ENCODE assay signal across 22 cellular contexts in genomic region chr6:112660626-112661025, GRCh38.
DNase-seq lines count a peak whose midpoint lies in the region; ATAC-seq, FAIRE-seq and TF ChIP-seq lines count a peak whose summit lies in the region.
"Had no signal": no experiment of that assay in that cellular context is flagged by ENCODE, and none has a peak within 500 bp of the region (broad histone marks: within the 10 kb centered on the region; RNA-seq: fewer than 3 reads in every experiment).

No MANE protein-coding gene starts in this region.

- no peak overlapping the region for H2BK120ac ChIP-seq in H1 (replicated peaks; ENCODE audit: low read depth, low read length)
- H2BK120ac ChIP-seq in mesendoderm (ENCODE audit: low read depth, low read length), result no peak overlapping the region
- H2BK120ac ChIP-seq in trophoblast cell (ENCODE audit: insufficient read depth, low read length, poor library complexity), result no peak overlapping the region

- no peaks in the 10 kb centered on the region for H3K23me2 ChIP-seq in H1 (ENCODE audit: low read depth, low read length)

- no peaks in the 10 kb centered on the region for H3K27me3 ChIP-seq in H1 (replicated peaks in 1 of 4; ENCODE audit: control insufficient read depth in 3 of 4, extremely low read depth in 1 of 4, insufficient read depth in 3 of 4, low read length in 3 of 4)
- H3K27me3 ChIP-seq in mesendoderm (ENCODE audit: insufficient read depth, low read length, poor library complexity), result no peaks in the 10 kb centered on the region
- H3K27me3 ChIP-seq in trophoblast cell (ENCODE audit: insufficient read depth, low read length), result no peaks in the 10 kb centered on the region
- H3K27me3 ChIP-seq: BE2C; BLaER1 treated with 17β-estradiol and CSF1 and Interleukin-3, amounts not matched to agents 10 nM and 100 nM had no signal

- H2BK20ac ChIP-seq in H1 (ENCODE audit: low read length), result no peak overlapping the region

- no peak overlapping the region for H4K91ac ChIP-seq in H1 (replicated peaks; ENCODE audit: insufficient read length, low read length)
- H4K91ac ChIP-seq in trophoblast cell (ENCODE audit: low read depth, low read length), result no peak overlapping the region

- no peak overlapping the region for H3K4ac ChIP-seq in H1 (replicated peaks; ENCODE audit: insufficient read length, low read depth, low read length)
- no peak overlapping the region for H3K4ac ChIP-seq in mesendoderm (ENCODE audit: low read depth, low read length)
- no peak overlapping the region for H3K4ac ChIP-seq in trophoblast cell (ENCODE audit: low read depth, low read length)

- no peaks in the 10 kb centered on the region for H4K20me1 ChIP-seq in H1 (replicated peaks in 1 of 2; ENCODE audit: control insufficient read depth in 1 of 2, insufficient read depth in 2 of 2, low read length in 2 of 2)
- H4K20me1 ChIP-seq: BLaER1 treated with 17β-estradiol and CSF1 and Interleukin-3, amounts not matched to agents 10 nM and 100 nM had no signal

- TF ChIP-seq POLR2A in H1 (IDR thresholded peaks at IDR 0.05; ENCODE audit: control extremely low read depth in 1 of 2, low read depth in 2 of 2, low read length in 2 of 2), result no peak

- WGBS in H1 (ENCODE audit: extremely low coverage in 1 of 2, insufficient coverage in 1 of 2, insufficient read length in 1 of 2, insufficient replicate concordance in 2 of 2, low coverage in 1 of 2, low lambda C conversion rate in 2 of 2, missing lambda C conversion rate in 1 of 2), 2 experiments, result 93% methylated on average over 2 of the region's 2 CpGs; no CpG with 5 or more reads in 1 of the 2 experiments
- WGBS in mesendoderm (ENCODE audit: extremely low coverage, insufficient coverage, low lambda C conversion rate), result no CpG with 5 or more reads among the region's 2 CpGs
- WGBS in trophoblast cell (ENCODE audit: extremely low coverage, insufficient coverage, insufficient read length), result no CpG with 5 or more reads among the region's 2 CpGs

- FAIRE-seq in H1 (lab: Jason Lieb, UNC), result no peak
- FAIRE-seq: A549, GM12892 had no signal

- TF ChIP-seq CTCF in HEK293 (tag by site-specific recombination; IDR thresholded peaks at IDR 0.05) (no peak), H1 (IDR thresholded peaks at IDR 0.05; ENCODE audit: control extremely low read depth in 1 of 3, insufficient read depth in 1 of 3, low read depth in 1 of 3, low read length in 3 of 3) (no peak)

- no peaks in the 10 kb centered on the region for H3K36me3 ChIP-seq in HEK293 (ENCODE audit: control insufficient read depth in 2 of 2, insufficient read depth in 1 of 2, low read length in 2 of 2)
- H3K36me3 ChIP-seq in H1 (ENCODE audit: control insufficient read depth in 2 of 4, insufficient read depth in 4 of 4, low read length in 3 of 4), result no peaks in the 10 kb centered on the region
- H3K36me3 ChIP-seq in mesendoderm (ENCODE audit: control insufficient read depth, insufficient read depth, low read length), result no peaks in the 10 kb centered on the region
- no peaks in the 10 kb centered on the region for H3K36me3 ChIP-seq in trophoblast cell (ENCODE audit: control insufficient read depth in 1 of 2, insufficient read depth in 2 of 2, low read length in 2 of 2)
- H3K36me3 ChIP-seq: BE2C; BLaER1 treated with 17β-estradiol and CSF1 and Interleukin-3, amounts not matched to agents 10 nM and 100 nM had no signal

- CTCF ChIA-PET in HEK293 (lab: Yijun Ruan, JAX) (no interaction called here), H1 (lab: Charles Lee; ENCODE audit: partially characterized antibody) (no interaction called here)

- no peak overlapping the region for H4K12ac ChIP-seq in trophoblast cell (ENCODE audit: low read depth, low read length)

- H3K4me2 ChIP-seq in H1 (ENCODE audit: insufficient read depth in 1 of 2, low read depth in 2 of 2, low read length in 2 of 2), result no peak overlapping the region
- no peak overlapping the region for H3K4me2 ChIP-seq in mesendoderm (ENCODE audit: low read length)
- H3K4me2 ChIP-seq in trophoblast cell (ENCODE audit: low read length), result no peak overlapping the region
- H3K4me2 ChIP-seq: A549; BLaER1 treated with 17β-estradiol and CSF1 and Interleukin-3, amounts not matched to agents 10 nM and 100 nM had no signal

- H2BK5ac ChIP-seq in H1 (ENCODE audit: low read depth, low read length) (no peak overlapping the region), mesendoderm (ENCODE audit: low read length) (no peak overlapping the region), trophoblast cell (ENCODE audit: low read depth, low read length, poor library complexity) (no peak overlapping the region)

- H3K23ac ChIP-seq in H1 (ENCODE audit: insufficient read length) (no peak overlapping the region), mesendoderm (ENCODE audit: low read length) (no peak overlapping the region), trophoblast cell (ENCODE audit: low read length) (no peak overlapping the region)

- POLR2A ChIA-PET in HEK293 (lab: Yijun Ruan, JAX), result no interaction called here
- POLR2A ChIA-PET in H1 (lab: Charles Lee; ENCODE audit: partially characterized antibody), result no interaction called here

- H3K9me3 ChIP-seq in HEK293 (ENCODE audit: control insufficient read depth, insufficient read depth, low read depth, low read length), result no peaks in the 10 kb centered on the region
- no peaks in the 10 kb centered on the region for H3K9me3 ChIP-seq in H1 (ENCODE audit: insufficient read depth in 2 of 2, low read depth in 1 of 2, low read length in 1 of 2)
- no peaks in the 10 kb centered on the region for H3K9me3 ChIP-seq in trophoblast cell (ENCODE audit: insufficient read depth, low read depth, low read length)
- H3K9me3 ChIP-seq: A549; BE2C; BLaER1 treated with 17β-estradiol and CSF1 and Interleukin-3, amounts not matched to agents 10 nM and 100 nM had no signal

- H3K79me2 ChIP-seq in H1 (ENCODE audit: control insufficient read depth in 1 of 2, insufficient read depth in 2 of 2, low read length in 2 of 2), result no peaks in the 10 kb centered on the region
- no peaks in the 10 kb centered on the region for H3K79me2 ChIP-seq in mesendoderm (ENCODE audit: control insufficient read depth, insufficient read depth, low read length)
- H3K79me2 ChIP-seq in trophoblast cell (ENCODE audit: control insufficient read depth, insufficient read depth, low read length, poor library complexity), result no peaks in the 10 kb centered on the region

- no peak overlapping the region for H3K18ac ChIP-seq in H1 (ENCODE audit: extremely low read depth, low read length)
- H3K18ac ChIP-seq in mesendoderm (ENCODE audit: low read length), result no peak overlapping the region
- H3K18ac ChIP-seq in trophoblast cell (ENCODE audit: low read length), result no peak overlapping the region

- no peak overlapping the region for H4K8ac ChIP-seq in H1 (ENCODE audit: extremely low read depth, insufficient read depth, low read length)
- no peak overlapping the region for H4K8ac ChIP-seq in mesendoderm (ENCODE audit: low read depth, low read length)
- no peak overlapping the region for H4K8ac ChIP-seq in trophoblast cell (ENCODE audit: low read depth, low read length)

- TF ChIP-seq RAD21 in H1 (IDR thresholded peaks at IDR 0.05 in 1 of 2, conservative IDR thresholded peaks at IDR 0.05 in 1 of 2; ENCODE audit: low read depth in 2 of 2, low read length in 2 of 2), result no peak

- H3K27ac ChIP-seq in HEK293 (ENCODE audit: extremely low read depth, low read depth, low read length) (no peak overlapping the region), H1 (ENCODE audit: low read depth, low read length) (no peak overlapping the region), mesendoderm (ENCODE audit: low read depth, low read length) (no peak overlapping the region), trophoblast cell (ENCODE audit: low read depth, low read length) (no peak overlapping the region)
- H3K27ac ChIP-seq: A549; BLaER1 treated with 17β-estradiol and CSF1 and Interleukin-3, amounts not matched to agents 10 nM and 100 nM had no signal

- H2BK15ac ChIP-seq in H1 (ENCODE audit: low read length), result no peak overlapping the region
- H2BK15ac ChIP-seq in mesendoderm (replicated peaks; ENCODE audit: low read depth), result no peak overlapping the region

- H3K14ac ChIP-seq in H1 (ENCODE audit: insufficient read length) (no peak overlapping the region), trophoblast cell (ENCODE audit: low read length) (no peak overlapping the region)

- H2BK12ac ChIP-seq in H1 (ENCODE audit: low read depth, low read length), result no peak overlapping the region
- no peak overlapping the region for H2BK12ac ChIP-seq in trophoblast cell (ENCODE audit: low read length)

- H2AK5ac ChIP-seq in H1 (ENCODE audit: low read depth, low read length) (no peak overlapping the region), mesendoderm (ENCODE audit: low read length) (no peak overlapping the region), trophoblast cell (ENCODE audit: low read length) (no peak overlapping the region)

- H3K4me3 ChIP-seq in HEK293 (ENCODE audit: low read depth, low read length) (no peak overlapping the region), H1 (ENCODE audit: extremely low read depth in 1 of 4, insufficient read depth in 2 of 4, low read depth in 3 of 4, low read length in 4 of 4) (no peak overlapping the region), mesendoderm (ENCODE audit: low read length) (no peak overlapping the region), trophoblast cell (ENCODE audit: low read depth, low read length) (no peak overlapping the region)
- H3K4me3 ChIP-seq: A549; BLaER1 treated with 17β-estradiol and CSF1 and Interleukin-3, amounts not matched to agents 10 nM and 100 nM had no signal

- DNase-seq in H1 (ENCODE audit: low read depth in 1 of 2, low spot score in 2 of 2) (no peak), mesendoderm (peak; percentile 5), trophoblast cell (peak; percentile 81 to 92), NCI-H1092 treated with DMSO at 0.1 percent for 48 hours (lab: John Stamatoyannopoulos, UW) (no peak)
- DNase-seq: 8988T; ACHN; AML-193; BE2C; CD4-positive, alpha-beta T cell; CD8-positive, alpha-beta memory T cell; DMS53; DMS79 treated with DMSO at 0.1 percent for 48 hours; GOT3; H7; HCEC 1CT had no signal

- H3K79me1 ChIP-seq in H1 (ENCODE audit: low read depth, low read length) (no peaks in the 10 kb centered on the region), mesendoderm (ENCODE audit: low read length) (no peaks in the 10 kb centered on the region), trophoblast cell (ENCODE audit: low read length) (no peaks in the 10 kb centered on the region)

- no peaks in the 10 kb centered on the region for H3K4me1 ChIP-seq in HEK293 (ENCODE audit: control insufficient read depth, insufficient read depth, low read length)
- H3K4me1 ChIP-seq in H1 (replicated peaks in 1 of 4; ENCODE audit: control insufficient read depth in 3 of 4, insufficient read depth in 4 of 4, low read length in 3 of 4), result no peaks in the 10 kb centered on the region
- no peaks in the 10 kb centered on the region for H3K4me1 ChIP-seq in mesendoderm (ENCODE audit: control insufficient read depth, low read depth, low read length)
- peaks cover 2 to 3% of the 10 kb centered on the region in 2 experiments for H3K4me1 ChIP-seq in trophoblast cell (ENCODE audit: control insufficient read depth in 1 of 2, insufficient read depth in 2 of 2, low read length in 2 of 2)
- H3K4me1 ChIP-seq: A549; BE2C; BLaER1 treated with 17β-estradiol and CSF1 and Interleukin-3, amounts not matched to agents 10 nM and 100 nM had no signal

- H3K9ac ChIP-seq in H1 (replicated peaks in 1 of 4; ENCODE audit: extremely low read depth in 1 of 4, low read depth in 3 of 4, low read length in 3 of 4) (no peak overlapping the region), mesendoderm (ENCODE audit: low read length) (no peak overlapping the region), trophoblast cell (ENCODE audit: low read length) (no peak overlapping the region)
- H3K9ac ChIP-seq: BLaER1 treated with 17β-estradiol and CSF1 and Interleukin-3, amounts not matched to agents 10 nM and 100 nM had no signal

- H3K56ac ChIP-seq in H1 (replicated peaks; ENCODE audit: insufficient read length, low read depth, low read length) (no peak overlapping the region), mesendoderm (ENCODE audit: low read length) (no peak overlapping the region)

- H2AFZ ChIP-seq in H1 (ENCODE audit: low read length) (0 out of 2 replicates have a peak overlapping the region, but pooled peaks have one; percentile 6), trophoblast cell (ENCODE audit: insufficient read depth, low read length, poor library complexity) (no peak overlapping the region)

- ATAC-seq in HG03095 (IDR thresholded peaks at IDR 0.05; ENCODE audit: unreplicated experiment) (no peak), HG03439 (IDR thresholded peaks at IDR 0.05; ENCODE audit: unreplicated experiment) (no peak), SK-N-SH treated with all-trans-retinoic acid at 6 μM for 48 hours (no peak)
- ATAC-seq: A549 had no signal

- H4K5ac ChIP-seq in H1 (ENCODE audit: insufficient read length, low read depth, low read length) (no peak overlapping the region), mesendoderm (ENCODE audit: low read length) (no peak overlapping the region)

- TF ChIP-seq EP300 in H1 (IDR thresholded peaks at IDR 0.05; ENCODE audit: borderline replicate concordance in 1 of 2, low read depth in 2 of 2, low read length in 2 of 2), result no peak

Comparison
In these comparisons a context has a peak if more than half of its experiments do, and no peak if none do; other contexts are left out.
1. DNase-seq: peak in mesendoderm (single experiment) and trophoblast cell (2 of 2); none in H1 (0 of 2) and NCI-H1092 treated with DMSO at 0.1 percent for 48 hours (single experiment).